In the genomic region with DNA sequence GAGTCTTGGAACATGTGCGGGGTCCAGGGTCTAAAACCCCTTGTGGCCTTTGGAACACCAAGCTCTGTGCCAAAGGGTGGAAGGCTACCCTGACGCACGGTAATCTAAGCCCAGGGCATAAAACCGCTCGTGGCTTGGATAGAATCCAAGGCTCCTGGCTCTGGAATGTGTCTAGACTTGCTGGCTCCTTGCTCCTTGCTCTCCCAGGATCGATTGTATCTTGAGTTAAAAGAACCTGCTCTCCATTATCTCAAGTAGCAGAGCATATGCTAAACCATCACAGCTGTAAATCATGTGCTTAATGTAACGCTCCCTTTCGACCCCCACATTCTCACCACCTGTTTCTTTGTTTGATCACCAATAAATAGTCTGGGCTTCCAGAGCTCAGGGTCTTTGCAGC, we compare ENCODE assay signal across 9 cellular contexts. TPM values are rescaled to one million over a fixed set of nuclear protein-coding genes. Genes with fewer than 3 reads are reported as not detected.
A peak's percentile ranks its signal among the peaks of the same experiment; 100 is the strongest.
DNase-seq lines count a peak whose midpoint lies in the region; FAIRE-seq and TF ChIP-seq lines count a peak whose summit lies in the region.
"Not testable (repeated sequence)": the region's sequence is repeated elsewhere in the genome, so short reads cannot be mapped to it uniquely, and the experiment has no call there.
"Had no signal": no experiment of that assay in that cellular context is flagged by ENCODE, and none has a peak within 500 bp of the region (broad histone marks: within the 10 kb centered on the region; RNA-seq: fewer than 3 reads in every experiment).

No MANE protein-coding gene starts in this region.

- H3K36me3 ChIP-seq in HEK293 (ENCODE audit: control insufficient read depth in 2 of 2, insufficient read depth in 1 of 2, low read length in 2 of 2); Peyer's patch; keratinocyte (ENCODE audit: control insufficient read depth in 2 of 2, extremely low read depth in 1 of 2, insufficient read depth in 2 of 2, low read length in 2 of 2); thyroid gland: not testable (repeated sequence)

- not testable (repeated sequence) for H3K4me1 ChIP-seq in HEK293 (ENCODE audit: control insufficient read depth, insufficient read depth, low read length); Peyer's patch; keratinocyte (ENCODE audit: control insufficient read depth, extremely low read depth, insufficient read depth, low read length); thyroid gland

- DNase-seq in Caki2 (ENCODE audit: low read depth) (peak; percentile 15), NCI-H2029 treated with DMSO at 0.1 percent for 48 hours (lab: John Stamatoyannopoulos, UW) (peak; percentile 24), Peyer's patch (peak in 2 of 3 donors; percentile 63 to 69), amniotic epithelial cell (ENCODE audit: low read depth) (peak; percentile 44), epithelial cell of esophagus (ENCODE audit: low read depth) (peak; percentile 62), keratinocyte (ENCODE audit: low read depth, low spot score) (peak; percentile 7), thyroid gland (peak; percentile 31 to 34)

- TF ChIP-seq CTCF in HEK293 (tag by site-specific recombination; IDR thresholded peaks at IDR 0.05); Peyer's patch (IDR thresholded peaks at IDR 0.05); epithelial cell of esophagus (IDR thresholded peaks at IDR 0.05; ENCODE audit: insufficient read depth, low read depth, low read length, missing control alignments); keratinocyte (optimal IDR thresholded peaks at IDR 0.05 in 1 of 3, IDR thresholded peaks at IDR 0.05 in 1 of 3, conservative IDR thresholded peaks at IDR 0.05 in 1 of 3; ENCODE audit: extremely low read depth in 1 of 3, insufficient read depth in 2 of 3, low read length in 3 of 3); thyroid gland (IDR thresholded peaks at IDR 0.05): not testable (repeated sequence)

- not testable (repeated sequence) for H3K79me2 ChIP-seq in keratinocyte (ENCODE audit: control insufficient read depth, insufficient read depth, low read length)

- intact Hi-C loops in thyroid gland (cut with DNase I): not testable (repeated sequence)

- not testable (repeated sequence) for H2AFZ ChIP-seq in keratinocyte (ENCODE audit: control insufficient read depth, low read length)

- H3K27me3 ChIP-seq in Peyer's patch; keratinocyte (ENCODE audit: control insufficient read depth, extremely low read depth, insufficient read depth, low read length); thyroid gland: not testable (repeated sequence)

- dilution Hi-C loops in keratinocyte (cut with MboI; ENCODE audit: extremely low pct_ligation_motif_present, low sequenced_read_pairs): not testable (repeated sequence)

- WGBS in thyroid gland, 2 donors: 36 to 43% methylated on average over 7 to 8 of the region's 8 CpGs

- not testable (repeated sequence) for TF ChIP-seq POLR2A in Peyer's patch (IDR thresholded peaks at IDR 0.05); thyroid gland (IDR thresholded peaks at IDR 0.05)

- FAIRE-seq in keratinocyte (lab: Jason Lieb, UNC): not testable (repeated sequence)

- H3K9me1 ChIP-seq in keratinocyte (ENCODE audit: control insufficient read depth, extremely low read depth, insufficient read depth, low read length): not testable (repeated sequence)

- not testable (repeated sequence) for H3K4me3 ChIP-seq in HEK293 (ENCODE audit: low read depth, low read length); Peyer's patch; epithelial cell of esophagus (ENCODE audit: low read length); keratinocyte (ENCODE audit: control insufficient read depth in 2 of 3, extremely low read depth in 1 of 3, insufficient read depth in 2 of 3, low read depth in 1 of 3, low read length in 3 of 3); thyroid gland (replicated peaks in 1 of 3)

- not testable (repeated sequence) for H3K27ac ChIP-seq in HEK293 (ENCODE audit: extremely low read depth, low read depth, low read length); Peyer's patch; keratinocyte (ENCODE audit: control insufficient read depth, insufficient read depth, low read length); thyroid gland

- in situ Hi-C loops in Caki2 (cut with HindIII; ENCODE audit: low pct_unique_long_range_greater_than_20kb, low sequenced_read_pairs): not testable (repeated sequence)

- not testable (repeated sequence) for H3K9ac ChIP-seq in keratinocyte (ENCODE audit: control insufficient read depth, extremely low read depth, insufficient read depth, low read length)

- H3K9me3 ChIP-seq in HEK293 (ENCODE audit: control insufficient read depth, insufficient read depth, low read depth, low read length); Peyer's patch; keratinocyte (ENCODE audit: control insufficient read depth, low read depth, low read length); thyroid gland: not testable (repeated sequence)

- POLR2A ChIA-PET in HEK293 (lab: Yijun Ruan, JAX): interaction anchor here (1.5 kb wide), 1 partner anchor 66 kb away, joined by 6 read pairs; a partner anchor contains a TSS

- not testable (repeated sequence) for H3K4me2 ChIP-seq in keratinocyte (ENCODE audit: control insufficient read depth, extremely low read depth, insufficient read depth, low read depth, low read length)

- CTCF ChIA-PET in HEK293 (lab: Yijun Ruan, JAX): interaction anchor here (1.1 to 1.5 kb wide), 2 partner anchors 36 to 66 kb away, joined by 3 to 5 read pairs; a partner anchor contains a TSS

- not testable (repeated sequence) for H4K20me1 ChIP-seq in keratinocyte (ENCODE audit: control insufficient read depth, extremely low read depth, insufficient read depth, low read length)

TF ChIP-seq in HEK293, 187 proteins besides CTCF, POLR2A, EP300 and RAD21 (continues in another document):
- TF ChIP-seq GLIS1 (tag by site-specific recombination; IDR thresholded peaks at IDR 0.05) (peak; percentile 84), PRDM1 (tag by site-specific recombination; IDR thresholded peaks at IDR 0.05) (0 out of 2 replicates have a peak, but pooled peaks have one; percentile 22), ZNF366 (tag by site-specific recombination; conservative IDR thresholded peaks at IDR 0.05) (peak; percentile 47; the same call in 1 of the 2 replicates), FEZF1 (tag by site-specific recombination; IDR thresholded peaks at IDR 0.05) (peak; percentile 54; the same call in 1 of the 2 replicates), OSR2 (tag by site-specific recombination; IDR thresholded peaks at IDR 0.05) (peak; percentile 88), ZBTB17 (tag by site-specific recombination; IDR thresholded peaks at IDR 0.05) (peak; percentile 50), SCRT2 (tag by site-specific recombination; IDR thresholded peaks at IDR 0.05) (0 out of 2 replicates have a peak, but pooled peaks have one; percentile 49), ZNF610 (tag by site-specific recombination; IDR thresholded peaks at IDR 0.05; ENCODE audit: borderline replicate concordance) (0 out of 2 replicates have a peak, but pooled peaks have one; percentile 40), ZNF660 (tag by site-specific recombination; IDR thresholded peaks at IDR 0.05) (peak; percentile 28), ZSCAN30 (tag by site-specific recombination; IDR thresholded peaks at IDR 0.05) (peak; percentile 47; the same call in 1 of the 2 replicates)
- TF ChIP-seq, protein P1, sequence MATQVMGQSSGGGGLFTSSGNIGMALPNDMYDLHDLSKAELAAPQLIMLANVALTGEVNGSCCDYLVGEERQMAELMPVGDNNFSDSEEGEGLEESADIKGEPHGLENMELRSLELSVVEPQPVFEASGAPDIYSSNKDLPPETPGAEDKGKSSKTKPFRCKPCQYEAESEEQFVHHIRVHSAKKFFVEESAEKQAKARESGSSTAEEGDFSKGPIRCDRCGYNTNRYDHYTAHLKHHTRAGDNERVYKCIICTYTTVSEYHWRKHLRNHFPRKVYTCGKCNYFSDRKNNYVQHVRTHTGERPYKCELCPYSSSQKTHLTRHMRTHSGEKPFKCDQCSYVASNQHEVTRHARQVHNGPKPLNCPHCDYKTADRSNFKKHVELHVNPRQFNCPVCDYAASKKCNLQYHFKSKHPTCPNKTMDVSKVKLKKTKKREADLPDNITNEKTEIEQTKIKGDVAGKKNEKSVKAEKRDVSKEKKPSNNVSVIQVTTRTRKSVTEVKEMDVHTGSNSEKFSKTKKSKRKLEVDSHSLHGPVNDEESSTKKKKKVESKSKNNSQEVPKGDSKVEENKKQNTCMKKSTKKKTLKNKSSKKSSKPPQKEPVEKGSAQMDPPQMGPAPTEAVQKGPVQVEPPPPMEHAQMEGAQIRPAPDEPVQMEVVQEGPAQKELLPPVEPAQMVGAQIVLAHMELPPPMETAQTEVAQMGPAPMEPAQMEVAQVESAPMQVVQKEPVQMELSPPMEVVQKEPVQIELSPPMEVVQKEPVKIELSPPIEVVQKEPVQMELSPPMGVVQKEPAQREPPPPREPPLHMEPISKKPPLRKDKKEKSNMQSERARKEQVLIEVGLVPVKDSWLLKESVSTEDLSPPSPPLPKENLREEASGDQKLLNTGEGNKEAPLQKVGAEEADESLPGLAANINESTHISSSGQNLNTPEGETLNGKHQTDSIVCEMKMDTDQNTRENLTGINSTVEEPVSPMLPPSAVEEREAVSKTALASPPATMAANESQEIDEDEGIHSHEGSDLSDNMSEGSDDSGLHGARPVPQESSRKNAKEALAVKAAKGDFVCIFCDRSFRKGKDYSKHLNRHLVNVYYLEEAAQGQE (tag by site-specific recombination; IDR thresholded peaks at IDR 0.05): 0 out of 2 replicates have a peak, but pooled peaks have one; percentile 22

RNA-seq across cellular contexts. Expression of a gene that starts 50.3 kb away (rescaled TPM):
- total RNA-seq in Caki2 (2014; rRNA removed; shearing (Covaris generic); ENCODE audit: low replicate concordance): 11.3 and 11.6 TPM in 2 replicates
- 10 to 100 TPM in 3 of 4 donors, 1 to 10 TPM in 1; 2.5 to 18.9 (median 12.4) TPM for total RNA-seq in Peyer's patch
- 0.01 to 0.02 TPM in 2 of 3 replicates, not detected in the other for polyA plus RNA-seq in keratinocyte
- polyA plus RNA-seq in keratinocyte (2011; ENCODE audit: low read depth): not detected
- polyA plus RNA-seq in keratinocyte (2011; cell fraction: cytosol; rRNA removed): 0.01 TPM in 1 of 2 replicates, not detected in the other
- polyA plus RNA-seq in keratinocyte (2011; cell fraction: nucleus; rRNA removed): 0.01 TPM in 1 of 2 replicates, not detected in the other
- 0.08 TPM in 1 of 2 replicates, not detected in the other for polyA plus RNA-seq in keratinocyte (2012; ENCODE audit: low replicate concordance)
- not detected in 3 replicates for polyA minus RNA-seq in keratinocyte
- not detected for polyA minus RNA-seq in keratinocyte (2011; cell fraction: cytosol; rRNA and poly(A)+ RNA removed)
- 0.11 TPM in 1 of 2 replicates, not detected in the other for polyA minus RNA-seq in keratinocyte (2011; cell fraction: nucleus; rRNA and poly(A)+ RNA removed)
- 10 to 100 TPM; 12.6 to 30.6 (median 24.0) TPM for total RNA-seq in thyroid gland
- total RNA-seq: activated T-helper 2 cell treated with anti-CD3 and anti-CD28 coated beads, Interferon-gamma antibody, Interleukin-2, Interleukin-4, amounts not matched to agents 10 μg/mL and 5 μg/mL and 100 μg/mL, durations not matched to agents 14 hours and 24 hours and 36 hours had no signal

Comparison
In these comparisons a context has a peak if more than half of its experiments do, and no peak if none do; other contexts are left out.
1. DNase-seq: peak in every context shown above with its lines; median percentile 66 in Peyer's patch; 62 in epithelial cell of esophagus; 44 in amniotic epithelial cell; 32 in thyroid gland; 24 in NCI-H2029 treated with DMSO at 0.1 percent for 48 hours; 15 in Caki2; 7 in keratinocyte.